In genomic region chr6:101171049-101171448, GRCh38 we compare ENCODE assay signal across 1 cellular context.
TF ChIP-seq lines count a peak whose summit lies in the region.
"Not testable (repeated sequence)": the region's sequence is repeated elsewhere in the genome, so short reads cannot be mapped to it uniquely, and the experiment has no call there.

No MANE protein-coding gene starts in this region.

- not testable (repeated sequence) for H3K4me1 ChIP-seq in HEK293 (ENCODE audit: control insufficient read depth, insufficient read depth, low read length)

- POLR2A ChIA-PET in HEK293 (lab: Yijun Ruan, JAX) = not testable (repeated sequence)

- CTCF ChIA-PET in HEK293 (lab: Yijun Ruan, JAX) = not testable (repeated sequence)

- TF ChIP-seq CTCF in HEK293 (tag by site-specific recombination; IDR thresholded peaks at IDR 0.05) = not testable (repeated sequence)

- H3K36me3 ChIP-seq in HEK293 (ENCODE audit: control insufficient read depth in 2 of 2, insufficient read depth in 1 of 2, low read length in 2 of 2) = not testable (repeated sequence)

- not testable (repeated sequence) for H3K27ac ChIP-seq in HEK293 (ENCODE audit: extremely low read depth, low read depth, low read length)

- not testable (repeated sequence) for H3K4me3 ChIP-seq in HEK293 (ENCODE audit: low read depth, low read length)

- H3K9me3 ChIP-seq in HEK293 (ENCODE audit: control insufficient read depth, insufficient read depth, low read depth, low read length) = not testable (repeated sequence)

TF ChIP-seq in HEK293, 187 proteins besides CTCF, POLR2A, EP300 and RAD21:
- peak; percentile 56 for TF ChIP-seq SETDB1 (IDR thresholded peaks at IDR 0.05; ENCODE audit: insufficient read length, low read length)
